Comparison of ENCODE assay signal across 1 cellular context in the genomic region with DNA sequence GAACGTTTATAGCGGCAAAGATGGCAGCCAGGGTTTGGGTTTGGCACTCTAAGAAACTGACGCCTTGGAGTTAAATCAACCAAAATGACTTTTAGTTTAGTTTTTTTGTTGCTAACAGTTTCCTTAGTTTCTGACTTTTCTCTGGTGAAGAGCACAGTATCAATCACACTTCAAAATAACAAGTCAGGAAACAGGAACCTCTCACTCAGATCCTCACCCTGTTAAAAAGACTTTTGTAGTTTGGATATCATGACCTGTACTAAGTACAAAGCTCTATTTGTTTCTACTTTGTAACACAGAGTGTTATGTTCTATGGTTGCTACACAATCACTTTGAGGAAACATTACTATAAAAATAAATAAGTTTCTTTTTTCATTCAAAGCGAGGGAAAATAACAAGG.
TF ChIP-seq lines count a peak whose summit lies in the region.

No MANE protein-coding gene starts in this region.

TF ChIP-seq in H1, 55 proteins besides CTCF, POLR2A, EP300 and RAD21:
- TF ChIP-seq, protein P1, sequence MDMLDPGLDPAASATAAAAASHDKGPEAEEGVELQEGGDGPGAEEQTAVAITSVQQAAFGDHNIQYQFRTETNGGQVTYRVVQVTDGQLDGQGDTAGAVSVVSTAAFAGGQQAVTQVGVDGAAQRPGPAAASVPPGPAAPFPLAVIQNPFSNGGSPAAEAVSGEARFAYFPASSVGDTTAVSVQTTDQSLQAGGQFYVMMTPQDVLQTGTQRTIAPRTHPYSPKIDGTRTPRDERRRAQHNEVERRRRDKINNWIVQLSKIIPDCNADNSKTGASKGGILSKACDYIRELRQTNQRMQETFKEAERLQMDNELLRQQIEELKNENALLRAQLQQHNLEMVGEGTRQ (IDR thresholded peaks at IDR 0.05; ENCODE audit: low read length) = no peak
- TF ChIP-seq JUN (IDR thresholded peaks at IDR 0.05; ENCODE audit: low read depth, low read length) (no peak), NRF1 (IDR thresholded peaks at IDR 0.05; ENCODE audit: low read depth, low read length) (no peak), ZNF274 (IDR thresholded peaks at IDR 0.05; ENCODE audit: borderline replicate concordance, extremely low read depth, low read length) (no peak), NANOG (IDR thresholded peaks at IDR 0.05; ENCODE audit: insufficient read depth, low read depth, low read length, poor library complexity, severe bottlenecking) (no peak), CTBP2 (IDR thresholded peaks at IDR 0.05; ENCODE audit: borderline replicate concordance, insufficient read depth, insufficient read length, low read length) (no peak), SUZ12 (IDR thresholded peaks at IDR 0.05; ENCODE audit: low read length) (no peak), POLR2AphosphoS5 (IDR thresholded peaks at IDR 0.05; ENCODE audit: low read depth, low read length) (no peak), SIRT6 (IDR thresholded peaks at IDR 0.05; ENCODE audit: low read length) (no peak), GABPA (IDR thresholded peaks at IDR 0.05; ENCODE audit: borderline replicate concordance, insufficient read depth, low read length) (no peak), TAF7 (optimal IDR thresholded peaks at IDR 0.05; ENCODE audit: borderline replicate concordance, low read depth, low read length) (no peak)
